ENCODE assay signal across 1 cellular context in the genomic region with DNA sequence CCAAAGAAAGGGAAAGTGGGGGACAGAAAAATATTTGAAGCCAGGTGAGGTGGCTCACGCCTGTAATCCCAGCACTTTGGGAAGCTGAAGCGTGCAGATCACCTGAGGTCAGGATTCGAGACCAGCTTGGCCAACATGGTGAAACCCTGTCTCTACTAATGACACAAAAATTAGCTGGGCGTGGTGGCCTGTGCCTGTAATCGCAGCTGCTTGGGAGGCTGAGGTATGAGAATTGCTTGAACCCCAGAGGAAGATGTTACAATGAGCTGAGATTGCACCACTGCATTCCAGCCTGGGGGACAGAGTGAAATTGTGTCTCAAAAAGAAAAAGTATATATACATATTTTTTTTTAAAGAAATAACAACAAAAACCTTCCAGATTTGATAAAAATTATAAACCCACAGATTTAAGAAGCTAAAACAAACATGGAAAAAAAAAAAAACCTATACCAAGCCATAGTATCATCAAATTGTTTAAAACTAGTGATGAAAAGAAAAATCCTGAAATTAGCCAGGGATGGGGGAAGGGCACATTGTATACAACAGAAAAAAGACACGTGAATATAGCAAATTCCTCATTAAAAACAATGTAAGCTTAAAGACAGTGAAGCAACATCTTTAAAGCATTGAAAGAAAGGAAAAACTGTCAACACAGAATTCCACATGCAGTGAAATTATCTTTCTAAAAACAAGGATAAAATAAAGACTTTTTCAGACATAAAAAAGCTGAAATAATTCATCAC.
TF ChIP-seq lines count a peak whose summit lies in the region.

No MANE protein-coding gene starts in this region.

TF ChIP-seq in GM23338, 12 proteins besides CTCF, POLR2A, EP300 and RAD21 (continued from another document):
- TF ChIP-seq, protein P1, sequence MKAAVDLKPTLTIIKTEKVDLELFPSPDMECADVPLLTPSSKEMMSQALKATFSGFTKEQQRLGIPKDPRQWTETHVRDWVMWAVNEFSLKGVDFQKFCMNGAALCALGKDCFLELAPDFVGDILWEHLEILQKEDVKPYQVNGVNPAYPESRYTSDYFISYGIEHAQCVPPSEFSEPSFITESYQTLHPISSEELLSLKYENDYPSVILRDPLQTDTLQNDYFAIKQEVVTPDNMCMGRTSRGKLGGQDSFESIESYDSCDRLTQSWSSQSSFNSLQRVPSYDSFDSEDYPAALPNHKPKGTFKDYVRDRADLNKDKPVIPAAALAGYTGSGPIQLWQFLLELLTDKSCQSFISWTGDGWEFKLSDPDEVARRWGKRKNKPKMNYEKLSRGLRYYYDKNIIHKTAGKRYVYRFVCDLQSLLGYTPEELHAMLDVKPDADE (IDR thresholded peaks at IDR 0.05), result no peak
- TF ChIP-seq ZNF114 (CRISPR knock-in tag; IDR thresholded peaks at IDR 0.05), result no peak
- no peak for TF ChIP-seq EZH2 (IDR thresholded peaks at IDR 0.05; ENCODE audit: low read depth, unreplicated experiment)
- no peak for TF ChIP-seq STAT1 (IDR thresholded peaks at IDR 0.05; ENCODE audit: unreplicated experiment)
- no peak for TF ChIP-seq EZH2phosphoT487 (IDR thresholded peaks at IDR 0.05; ENCODE audit: unreplicated experiment)
- no peak for TF ChIP-seq POLR2AphosphoS5 (IDR thresholded peaks at IDR 0.05; ENCODE audit: low read depth)
- no peak for TF ChIP-seq CREB1 (CRISPR knock-in tag; IDR thresholded peaks at IDR 0.05; ENCODE audit: low read depth)
- TF ChIP-seq, protein P2, sequence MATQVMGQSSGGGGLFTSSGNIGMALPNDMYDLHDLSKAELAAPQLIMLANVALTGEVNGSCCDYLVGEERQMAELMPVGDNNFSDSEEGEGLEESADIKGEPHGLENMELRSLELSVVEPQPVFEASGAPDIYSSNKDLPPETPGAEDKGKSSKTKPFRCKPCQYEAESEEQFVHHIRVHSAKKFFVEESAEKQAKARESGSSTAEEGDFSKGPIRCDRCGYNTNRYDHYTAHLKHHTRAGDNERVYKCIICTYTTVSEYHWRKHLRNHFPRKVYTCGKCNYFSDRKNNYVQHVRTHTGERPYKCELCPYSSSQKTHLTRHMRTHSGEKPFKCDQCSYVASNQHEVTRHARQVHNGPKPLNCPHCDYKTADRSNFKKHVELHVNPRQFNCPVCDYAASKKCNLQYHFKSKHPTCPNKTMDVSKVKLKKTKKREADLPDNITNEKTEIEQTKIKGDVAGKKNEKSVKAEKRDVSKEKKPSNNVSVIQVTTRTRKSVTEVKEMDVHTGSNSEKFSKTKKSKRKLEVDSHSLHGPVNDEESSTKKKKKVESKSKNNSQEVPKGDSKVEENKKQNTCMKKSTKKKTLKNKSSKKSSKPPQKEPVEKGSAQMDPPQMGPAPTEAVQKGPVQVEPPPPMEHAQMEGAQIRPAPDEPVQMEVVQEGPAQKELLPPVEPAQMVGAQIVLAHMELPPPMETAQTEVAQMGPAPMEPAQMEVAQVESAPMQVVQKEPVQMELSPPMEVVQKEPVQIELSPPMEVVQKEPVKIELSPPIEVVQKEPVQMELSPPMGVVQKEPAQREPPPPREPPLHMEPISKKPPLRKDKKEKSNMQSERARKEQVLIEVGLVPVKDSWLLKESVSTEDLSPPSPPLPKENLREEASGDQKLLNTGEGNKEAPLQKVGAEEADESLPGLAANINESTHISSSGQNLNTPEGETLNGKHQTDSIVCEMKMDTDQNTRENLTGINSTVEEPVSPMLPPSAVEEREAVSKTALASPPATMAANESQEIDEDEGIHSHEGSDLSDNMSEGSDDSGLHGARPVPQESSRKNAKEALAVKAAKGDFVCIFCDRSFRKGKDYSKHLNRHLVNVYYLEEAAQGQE (IDR thresholded peaks at IDR 0.05; ENCODE audit: unreplicated experiment), result no peak
- TF ChIP-seq NANOG (IDR thresholded peaks at IDR 0.05; ENCODE audit: borderline replicate concordance), result no peak
- no peak for TF ChIP-seq JUNB (IDR thresholded peaks at IDR 0.05; ENCODE audit: unreplicated experiment)
